In genomic region chr10:118871244-118871865, GRCh38 we compare ENCODE assay signal across 21 cellular contexts.
DNase-seq lines count a peak whose midpoint lies in the region; ATAC-seq, FAIRE-seq and TF ChIP-seq lines count a peak whose summit lies in the region.
"Had no signal": no experiment of that assay in that cellular context is flagged by ENCODE, and none has a peak within 500 bp of the region (broad histone marks: within the 10 kb centered on the region; RNA-seq: fewer than 3 reads in every experiment).

No MANE protein-coding gene starts in this region.

- H3K27ac ChIP-seq in neutrophil = peak overlapping the region; percentile 14
- H3K27ac ChIP-seq: colonic mucosa, right lobe of liver, SK-N-MC had no signal

- no peak for ATAC-seq in HG03457 (IDR thresholded peaks at IDR 0.05; ENCODE audit: unreplicated experiment)
- ATAC-seq: activated CD8-positive, alpha-beta memory T cell treated with anti-CD3 and anti-CD28 coated beads, Interleukin-2, amount 10 ng/mL, durations not matched to agents 7 days and 5 days; activated T-helper 17 cell treated with anti-CD3 and anti-CD28 coated beads, Interleukin-2, amount 50 U/mL, for 72 hours had no signal

- peak; percentile 88 for FAIRE-seq in endometrium (lab: Jason Lieb, UNC)
- FAIRE-seq: frontal cortex, urothelium cell line had no signal

- no peak overlapping the region for H3K4me3 ChIP-seq in neutrophil (ENCODE audit: low read depth in 1 of 2, low read length in 1 of 2)
- H3K4me3 ChIP-seq: colonic mucosa, right lobe of liver, SK-N-MC, stomach had no signal

- H3K36me3 Mint-ChIP-seq in CD14-positive monocyte = no peaks in the 10 kb centered on the region
- H3K36me3 Mint-ChIP-seq: activated CD8-positive, alpha-beta memory T cell treated with anti-CD3 and anti-CD28 coated beads, Interleukin-2, amount 10 ng/mL, durations not matched to agents 7 days and 5 days had no signal

- peaks cover 36% of the 10 kb centered on the region for H3K4me1 Mint-ChIP-seq in CD14-positive monocyte
- H3K4me1 Mint-ChIP-seq: activated CD8-positive, alpha-beta memory T cell treated with anti-CD3 and anti-CD28 coated beads, Interleukin-2, amount 10 ng/mL, durations not matched to agents 7 days and 5 days; activated T-helper 17 cell treated with anti-CD3 and anti-CD28 coated beads, Interleukin-2, amount 50 U/mL, for 72 hours had no signal

- no peak for DNase-seq in CD14-positive monocyte (ENCODE audit: low spot score)
- DNase-seq in M059J (ENCODE audit: low read depth) = peak; percentile 65
- no peak for DNase-seq in hepatic stellate cell (ENCODE audit: low spot score)
- DNase-seq in SHP77 treated with DMSO at 0.1 percent for 48 hours (lab: John Stamatoyannopoulos, UW) = no peak
- DNase-seq in activated naive CD4-positive, alpha-beta T cell treated with anti-CD3 and anti-CD28 coated beads, Interleukin-2, amount 50 U/mL, for 16 hours = no peak
- DNase-seq: activated CD8-positive, alpha-beta memory T cell treated with anti-CD3 and anti-CD28 coated beads, Interleukin-2, amount 10 ng/mL, durations not matched to agents 7 days and 5 days; colonic mucosa; H9; NCI-H1105 treated with DMSO at 0.1 percent for 48 hours; NCI-H2171; NCI-H774; stimulated activated CD4-positive, alpha-beta T cell treated with anti-CD3 and anti-CD28 coated beads, Interleukin-1b, Interleukin-23, amount 100 ng/mL, for 48 hours; stomach had no signal

- no peak for TF ChIP-seq CTCF in CD14-positive monocyte (IDR thresholded peaks at IDR 0.05)
- TF ChIP-seq CTCF in neutrophil (IDR thresholded peaks at IDR 0.05) = no peak

- H3K27me3 ChIP-seq in neutrophil = peaks cover 3% of the 10 kb centered on the region
- H3K27me3 ChIP-seq: colonic mucosa, right lobe of liver, stomach had no signal

- peak overlapping the region; percentile 1 to 86 (median 73) for H3K27ac Mint-ChIP-seq in CD14-positive monocyte
- H3K27ac Mint-ChIP-seq: activated CD8-positive, alpha-beta memory T cell treated with anti-CD3 and anti-CD28 coated beads, Interleukin-2, amount 10 ng/mL, durations not matched to agents 7 days and 5 days; activated T-helper 17 cell treated with anti-CD3 and anti-CD28 coated beads, Interleukin-2, amount 50 U/mL, for 72 hours had no signal

- no peaks in the 10 kb centered on the region for H3K9me3 ChIP-seq in neutrophil
- H3K9me3 ChIP-seq: colonic mucosa, right lobe of liver had no signal

- H3K4me3 Mint-ChIP-seq in CD14-positive monocyte = peak overlapping the region in 1 of 2 donors; percentile 76
- H3K4me3 Mint-ChIP-seq: activated CD8-positive, alpha-beta memory T cell treated with anti-CD3 and anti-CD28 coated beads, Interleukin-2, amount 10 ng/mL, durations not matched to agents 7 days and 5 days; activated T-helper 17 cell treated with anti-CD3 and anti-CD28 coated beads, Interleukin-2, amount 50 U/mL, for 72 hours; H9 had no signal

- peaks cover 1 to 4% (median 4%) of the 10 kb centered on the region in 3 donors for H3K27me3 Mint-ChIP-seq in CD14-positive monocyte (ENCODE audit: low read depth in 3 of 3)

- intact Hi-C loops in CD14-positive monocyte (cut with micrococcal nuclease) = no loop called here

- peaks cover 16 to 19% of the 10 kb centered on the region in 2 experiments for H3K4me1 ChIP-seq in neutrophil (ENCODE audit: control insufficient read depth in 1 of 2, insufficient read depth in 1 of 2, low read depth in 1 of 2, low read length in 1 of 2)
- H3K4me1 ChIP-seq: colonic mucosa had no signal

- H3K9me3 Mint-ChIP-seq in CD14-positive monocyte = peaks cover 0 to 5% (median 0%) of the 10 kb centered on the region in 7 donors

- no peaks in the 10 kb centered on the region for H3K36me3 ChIP-seq in neutrophil
- H3K36me3 ChIP-seq: colonic mucosa, right lobe of liver, stomach had no signal
